Comparison of ENCODE assay signal across 22 cellular contexts in genomic region chr10:60376953-60377352, GRCh38. TPM values are rescaled to one million over a fixed set of nuclear protein-coding genes. Genes with fewer than 3 reads are reported as not detected.
DNase-seq lines count a peak whose midpoint lies in the region; ATAC-seq and TF ChIP-seq lines count a peak whose summit lies in the region.
"Had no signal": no experiment of that assay in that cellular context is flagged by ENCODE, and none has a peak within 500 bp of the region (broad histone marks: within the 10 kb centered on the region; RNA-seq: fewer than 3 reads in every experiment).

No MANE protein-coding gene starts in this region.

- H3K9ac ChIP-seq in OCI-LY1 (ENCODE audit: low read length): peak overlapping the region; percentile 40; the same call in 1 of the 2 replicates
- H3K9ac ChIP-seq: BLaER1 treated with 17β-estradiol and CSF1 and Interleukin-3, amounts not matched to agents 10 nM and 100 nM had no signal

- H3K4me2 ChIP-seq in OCI-LY1 (ENCODE audit: low read length): peak overlapping the region; percentile 52
- H3K4me2 ChIP-seq: BLaER1 treated with 17β-estradiol and CSF1 and Interleukin-3, amounts not matched to agents 10 nM and 100 nM had no signal

- DNase-seq in NCI-H1092 treated with DMSO at 0.1 percent for 48 hours (lab: John Stamatoyannopoulos, UW) (peak; percentile 27), NCI-H1092 (lab: John Stamatoyannopoulos, UW) (no peak), activated gamma-delta T cell (lab: John Stamatoyannopoulos, UW) (no peak), cerebellum (ENCODE audit: low spot score) (no peak)
- DNase-seq: 8988T; CD8-positive, alpha-beta T cell; EL; H7; MG63; NCI-H1436 treated with DMSO at 0.1 percent for 48 hours; NCI-H2029 treated with DMSO at 0.1 percent for 48 hours; NCI-H2171 treated with DMSO at 0.1 percent for 48 hours; NCI-H524 treated with DMSO at 0.1 percent for 48 hours; SJCRH30; T-cell had no signal

- H3K79me2 ChIP-seq in OCI-LY1 (ENCODE audit: insufficient read depth, low read length): peaks cover 76% of the 10 kb centered on the region

- no peaks in the 10 kb centered on the region for H3K9me2 ChIP-seq in OCI-LY1 (ENCODE audit: low read depth, low read length)

- H3K27me3 ChIP-seq in OCI-LY1 (ENCODE audit: insufficient read depth, low read length): no peaks in the 10 kb centered on the region
- H3K27me3 ChIP-seq in layer of hippocampus (ENCODE audit: control insufficient read depth, insufficient read depth, low read length): no peaks in the 10 kb centered on the region
- H3K27me3 ChIP-seq: BLaER1 treated with 17β-estradiol and CSF1 and Interleukin-3, amounts not matched to agents 10 nM and 100 nM; MG63; SJCRH30 had no signal

- H4K20me1 ChIP-seq in OCI-LY1 (ENCODE audit: insufficient read depth, low read length): no peaks in the 10 kb centered on the region
- H4K20me1 ChIP-seq: BLaER1 treated with 17β-estradiol and CSF1 and Interleukin-3, amounts not matched to agents 10 nM and 100 nM had no signal

- no peak for ATAC-seq in HG03378 (IDR thresholded peaks at IDR 0.05; ENCODE audit: unreplicated experiment)
- ATAC-seq: CD8-positive, alpha-beta T cell; K562; Panc1; T-cell had no signal

- H3F3A ChIP-seq in OCI-LY1 (ENCODE audit: insufficient read depth, low read length): no peaks in the 10 kb centered on the region

- H3K27ac ChIP-seq in C4-2B (peak overlapping the region; percentile 91; the same call in 1 of the 2 replicates), OCI-LY1 (ENCODE audit: low read depth, low read length, poor library complexity, severe bottlenecking) (peak overlapping the region; percentile 87), layer of hippocampus (ENCODE audit: low read depth, low read length) (peak overlapping the region; percentile 2)
- H3K27ac ChIP-seq: BLaER1 treated with 17β-estradiol and CSF1 and Interleukin-3, amounts not matched to agents 10 nM and 100 nM; SJCRH30 had no signal

- no peaks in the 10 kb centered on the region for H3K36me3 ChIP-seq in OCI-LY1 (ENCODE audit: insufficient read depth, low read length)
- H3K36me3 ChIP-seq: BLaER1 treated with 17β-estradiol and CSF1 and Interleukin-3, amounts not matched to agents 10 nM and 100 nM; MG63; SJCRH30 had no signal

- H3K4me3 ChIP-seq in OCI-LY1 (ENCODE audit: low read depth, low read length, poor library complexity, severe bottlenecking): peak overlapping the region; percentile 12
- H3K4me3 ChIP-seq: BLaER1 treated with 17β-estradiol and CSF1 and Interleukin-3, amounts not matched to agents 10 nM and 100 nM; K562; MG63; SJCRH30 had no signal

- no peaks in the 10 kb centered on the region for H3K9me3 ChIP-seq in OCI-LY1 (ENCODE audit: low read length)
- H3K9me3 ChIP-seq: BLaER1 treated with 17β-estradiol and CSF1 and Interleukin-3, amounts not matched to agents 10 nM and 100 nM; MG63; SJCRH30 had no signal

- TF ChIP-seq CTCF in C4-2B (conservative IDR thresholded peaks at IDR 0.05) (no peak), OCI-LY1 (IDR thresholded peaks at IDR 0.05; ENCODE audit: low read length) (no peak)

- no peak overlapping the region for H2AFZ ChIP-seq in OCI-LY1 (ENCODE audit: low read length)

- peaks cover 98% of the 10 kb centered on the region for H3K4me1 ChIP-seq in OCI-LY1 (ENCODE audit: insufficient read depth, low read length, severe bottlenecking)
- H3K4me1 ChIP-seq: SJCRH30 had no signal

RNA-seq across cellular contexts. Expression of gene ANK3, which starts 12.7 kb away (rescaled TPM):
- 363 TPM for total RNA-seq in cerebellum

Comparison
In these comparisons a context has a peak if more than half of its experiments do, and no peak if none do; other contexts are left out.
1. H3K27ac ChIP-seq: peak in every context shown above with its lines; median percentile 91 in C4-2B; 87 in OCI-LY1; 2 in layer of hippocampus.